27 cellular contexts compared by ENCODE assay signal in the genomic region with DNA sequence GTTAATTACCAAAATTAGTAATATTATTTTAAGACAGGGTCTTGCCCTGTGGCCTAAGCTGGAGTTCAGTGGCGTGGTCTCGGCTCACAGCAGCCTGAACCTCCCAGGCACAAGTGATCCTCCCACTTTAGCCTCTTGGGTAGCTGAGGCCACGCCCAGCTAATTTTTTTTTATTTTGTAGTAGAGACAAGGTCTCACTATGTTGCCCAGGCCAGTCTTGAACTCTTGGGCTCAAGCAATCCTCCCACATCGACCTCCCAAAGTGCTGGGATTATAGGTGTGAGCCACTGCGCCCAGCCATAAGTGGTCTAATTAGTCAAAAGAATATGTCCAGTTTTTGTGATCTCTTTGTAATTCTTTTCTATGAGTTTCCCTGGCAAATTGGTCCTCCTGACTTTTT. TPM values are rescaled to one million over a fixed set of nuclear protein-coding genes. Genes with fewer than 3 reads are reported as not detected.
"Had no signal": no experiment of that assay in that cellular context is flagged by ENCODE, and none has a peak within 500 bp of the region (broad histone marks: within the 10 kb centered on the region; RNA-seq: fewer than 3 reads in every experiment).

No MANE protein-coding gene starts in this region.

- H3K4me3 Mint-ChIP-seq: activated CD8-positive, alpha-beta T cell treated with anti-CD3 and anti-CD28 coated beads, Interleukin-2, amount 10 ng/mL, durations not matched to agents 7 days and 5 days; activated naive CD4-positive, alpha-beta T cell treated with anti-CD3 and anti-CD28 coated beads, Interleukin-2, amount 10 ng/mL, durations not matched to agents 7 days and 5 days; activated naive CD8-positive, alpha-beta T cell treated with anti-CD3 and anti-CD28 coated beads for 36 hours; activated T-cell treated with anti-CD3 and anti-CD28 coated beads, Interleukin-2, amount 50 U/mL, for 72 hours; T-helper 1 cell treated with Interleukin-12 subunit alpha and Interleukin-12 subunit beta and Interleukin-4 antibody, amounts not matched to agents 30 μg/mL and 1 μg/mL, for 36 hours had no signal

- H3K4me1 ChIP-seq: Peyer's patch, SJCRH30 had no signal

- H3K27me3 ChIP-seq: MG63, Peyer's patch, SJCRH30 had no signal

- H3K4me1 Mint-ChIP-seq: activated naive CD4-positive, alpha-beta T cell treated with anti-CD3 and anti-CD28 coated beads, Interleukin-2, amount 10 ng/mL, durations not matched to agents 7 days and 5 days; activated naive CD8-positive, alpha-beta T cell treated with anti-CD3 and anti-CD28 coated beads for 36 hours had no signal

- H3K27me3 Mint-ChIP-seq: activated naive CD4-positive, alpha-beta T cell treated with anti-CD3 and anti-CD28 coated beads, Interleukin-2, amount 10 ng/mL, durations not matched to agents 7 days and 5 days; activated naive CD8-positive, alpha-beta T cell treated with anti-CD3 and anti-CD28 coated beads for 36 hours had no signal

- DNase-seq: activated CD4-positive, alpha-beta T cell treated with anti-CD3 and anti-CD28 coated beads for 48 hours; activated CD4-positive, alpha-beta T cell treated with anti-CD3 and anti-CD28 coated beads, Interleukin-2, amount 50 U/mL, for 4 hours; activated CD4-positive, CD25-positive, alpha-beta regulatory T cell treated with anti-CD3 and anti-CD28 coated beads, Interleukin-2, amount 50 U/mL, for 72 hours; activated CD8-positive, alpha-beta T cell treated with anti-CD3 and anti-CD28 coated beads, Interleukin-2, amount 10 ng/mL, durations not matched to agents 7 days and 5 days; activated gamma-delta T cell treated with Interleukin-2 at 50 U/mL for 16 hours; activated naive CD4-positive, alpha-beta T cell treated with anti-CD3 and anti-CD28 coated beads, Interleukin-2, amount 10 ng/mL, durations not matched to agents 7 days and 5 days; activated naive CD8-positive, alpha-beta T cell treated with anti-CD3 and anti-CD28 coated beads for 36 hours; activated T-cell treated with anti-CD3 and anti-CD28 coated beads, Interleukin-2, amount 50 U/mL, for 72 hours; cerebellar nuclear complex; MG63; MV-4-11; NCI-H1092 treated with DMSO at 0.1 percent for 48 hours; NCI-H1417 treated with DMSO at 0.1 percent for 48 hours; NCI-H1694; NCI-H2029; NCI-H2107; NCI-H2171 treated with DMSO at 0.1 percent for 48 hours; NCI-H345; NCI-H510A; NCI-H526 treated with DMSO at 0.1 percent for 48 hours; Peyer's patch; Right ventricle myocardium superior; SJCRH30 had no signal

- ATAC-seq: activated CD8-positive, alpha-beta T cell treated with anti-CD3 and anti-CD28 coated beads, Interleukin-2, amount 10 ng/mL, durations not matched to agents 7 days and 5 days; activated T-cell treated with anti-CD3 and anti-CD28 coated beads, Interleukin-2, amount 50 U/mL, for 72 hours had no signal

- H3K27ac Mint-ChIP-seq: activated CD8-positive, alpha-beta T cell treated with anti-CD3 and anti-CD28 coated beads, Interleukin-2, amount 10 ng/mL, durations not matched to agents 7 days and 5 days; activated naive CD4-positive, alpha-beta T cell treated with anti-CD3 and anti-CD28 coated beads, Interleukin-2, amount 10 ng/mL, durations not matched to agents 7 days and 5 days; activated naive CD8-positive, alpha-beta T cell treated with anti-CD3 and anti-CD28 coated beads for 36 hours; activated T-cell treated with anti-CD3 and anti-CD28 coated beads, Interleukin-2, amount 50 U/mL, for 72 hours; activated T-helper 2 cell treated with anti-CD3 and anti-CD28 coated beads, Interferon-gamma antibody, Interleukin-2, Interleukin-4, amounts not matched to agents 10 μg/mL and 5 μg/mL and 100 μg/mL, durations not matched to agents 14 hours and 24 hours and 36 hours; T-helper 1 cell treated with Interleukin-12 subunit alpha and Interleukin-12 subunit beta and Interleukin-4 antibody, amounts not matched to agents 30 μg/mL and 1 μg/mL, for 36 hours had no signal

- H3K36me3 ChIP-seq: MG63 had no signal

- H3K27ac ChIP-seq: KMS-11, Peyer's patch, RWPE1, SJCRH30 had no signal

- H3K4me3 ChIP-seq: MG63, Peyer's patch, SJCRH30 had no signal

- H3K9me3 ChIP-seq: MG63, Peyer's patch, SJCRH30 had no signal

- H3K9me3 Mint-ChIP-seq: activated naive CD4-positive, alpha-beta T cell treated with anti-CD3 and anti-CD28 coated beads, Interleukin-2, amount 10 ng/mL, durations not matched to agents 7 days and 5 days; activated naive CD8-positive, alpha-beta T cell treated with anti-CD3 and anti-CD28 coated beads for 36 hours; activated T-cell treated with anti-CD3 and anti-CD28 coated beads, Interleukin-2, amount 50 U/mL, for 72 hours; activated T-helper 2 cell treated with anti-CD3 and anti-CD28 coated beads, Interferon-gamma antibody, Interleukin-2, Interleukin-4, amounts not matched to agents 10 μg/mL and 5 μg/mL and 100 μg/mL, durations not matched to agents 14 hours and 24 hours and 36 hours; T-helper 1 cell treated with Interleukin-12 subunit alpha and Interleukin-12 subunit beta and Interleukin-4 antibody, amounts not matched to agents 30 μg/mL and 1 μg/mL, for 36 hours had no signal

RNA-seq across cellular contexts. Expression of a gene that starts 49.9 kb away (rescaled TPM):
- total RNA-seq: activated CD8-positive, alpha-beta T cell treated with anti-CD3 and anti-CD28 coated beads, Interleukin-2, amount 10 ng/mL, durations not matched to agents 7 days and 5 days; activated T-helper 2 cell treated with anti-CD3 and anti-CD28 coated beads, Interferon-gamma antibody, Interleukin-2, Interleukin-4, amounts not matched to agents 10 μg/mL and 5 μg/mL and 100 μg/mL, durations not matched to agents 14 hours and 24 hours and 36 hours; SJCRH30 had no signal
